In genomic region chr4:73867783-73868182, GRCh38 we compare ENCODE assay signal across 14 cellular contexts. TPM values are rescaled to one million over a fixed set of nuclear protein-coding genes. Genes with fewer than 3 reads are reported as not detected.
A peak's percentile ranks its signal among the peaks of the same experiment; 100 is the strongest.
DNase-seq lines count a peak whose midpoint lies in the region; ATAC-seq and TF ChIP-seq lines count a peak whose summit lies in the region.
"Had no signal": no experiment of that assay in that cellular context is flagged by ENCODE, and none has a peak within 500 bp of the region (broad histone marks: within the 10 kb centered on the region; RNA-seq: fewer than 3 reads in every experiment).

No MANE protein-coding gene starts in this region.

- H3K4me3 ChIP-seq in RWPE2 (ENCODE audit: severe bottlenecking) = no peak overlapping the region
- no peak overlapping the region for H3K4me3 ChIP-seq in smooth muscle cell
- H3K4me3 ChIP-seq in naive thymus-derived CD4-positive, alpha-beta T cell (ENCODE audit: low read length) = no peak overlapping the region

- peak in 2 of 3 experiments; percentile 2 to 15 for DNase-seq in NCI-H1417 (lab: John Stamatoyannopoulos, UW)
- no peak for DNase-seq in NCI-H1417 treated with DMSO at 0.1 percent for 48 hours (lab: John Stamatoyannopoulos, UW)
- no peak for DNase-seq in RWPE2 (ENCODE audit: low spot score)
- DNase-seq in glomerular visceral epithelial cell (ENCODE audit: extremely low spot score) = peak; percentile 71
- no peak for DNase-seq in smooth muscle cell (lab: John Stamatoyannopoulos, UW; ENCODE audit: unreplicated experiment)
- no peak for DNase-seq in activated T-cell treated with anti-CD3 and anti-CD28 coated beads for 4 hours
- no peak for DNase-seq in naive thymus-derived CD4-positive, alpha-beta T cell
- DNase-seq in MV-4-11 (lab: John Stamatoyannopoulos, UW) = no peak
- DNase-seq: activated CD8-positive, alpha-beta memory T cell treated with anti-CD3 and anti-CD28 coated beads, Interleukin-2, amount 50 U/mL, for 48 hours; amniotic stem cell; DMS 273 treated with DMSO at 0.1 percent for 48 hours; effector memory CD4-positive, alpha-beta T cell; heart right ventricle had no signal

- H3K27me3 Mint-ChIP-seq in naive thymus-derived CD4-positive, alpha-beta T cell = peaks cover 22 to 30% (median 27%) of the 10 kb centered on the region in 5 donors

- H3K4me1 ChIP-seq in RWPE2 (ENCODE audit: insufficient read depth, poor library complexity, severe bottlenecking) = peaks cover 16% of the 10 kb centered on the region
- peaks cover 8% of the 10 kb centered on the region for H3K4me1 ChIP-seq in smooth muscle cell (ENCODE audit: low read depth)
- no peaks in the 10 kb centered on the region for H3K4me1 ChIP-seq in naive thymus-derived CD4-positive, alpha-beta T cell (ENCODE audit: control insufficient read depth in 2 of 2, insufficient read depth in 2 of 2, low read length in 2 of 2)

- H3K27ac Mint-ChIP-seq in naive thymus-derived CD4-positive, alpha-beta T cell = no peak overlapping the region

- no peaks in the 10 kb centered on the region for H4K20me1 ChIP-seq in smooth muscle cell (ENCODE audit: low read depth)

- H3K36me3 Mint-ChIP-seq in naive thymus-derived CD4-positive, alpha-beta T cell = no peaks in the 10 kb centered on the region

- TF ChIP-seq CTCF in RWPE2 (IDR thresholded peaks at IDR 0.05; ENCODE audit: poor library complexity, severe bottlenecking) = peak; percentile 9
- TF ChIP-seq CTCF in smooth muscle cell (IDR thresholded peaks at IDR 0.05; ENCODE audit: borderline replicate concordance, insufficient read depth, poor library complexity, severe bottlenecking) = no peak

- no peak overlapping the region for H3K9ac ChIP-seq in smooth muscle cell (ENCODE audit: low read depth)

- ATAC-seq in RWPE2 (ENCODE audit: low read depth) = peak; percentile 81
- ATAC-seq in naive thymus-derived CD4-positive, alpha-beta T cell = no peak

- peak overlapping the region; percentile 94 for H3K4me2 ChIP-seq in smooth muscle cell

- H3F3A ChIP-seq in smooth muscle cell (ENCODE audit: low read depth) = no peaks in the 10 kb centered on the region

- H3K9me3 Mint-ChIP-seq in naive thymus-derived CD4-positive, alpha-beta T cell = peaks cover 0 to 8% (median 0%) of the 10 kb centered on the region in 11 donors

- H3K79me2 ChIP-seq in smooth muscle cell (ENCODE audit: low read depth) = no peaks in the 10 kb centered on the region

- H3K27me3 ChIP-seq in RWPE2 (ENCODE audit: insufficient read depth, poor library complexity, severe bottlenecking) (no peaks in the 10 kb centered on the region), smooth muscle cell (ENCODE audit: low read depth) (peaks cover 37% of the 10 kb centered on the region)
- H3K27me3 ChIP-seq in naive thymus-derived CD4-positive, alpha-beta T cell (ENCODE audit: control insufficient read depth in 2 of 2, insufficient read depth in 2 of 2, low read length in 2 of 2) = no peaks in the 10 kb centered on the region

- CTCF ChIA-PET in naive thymus-derived CD4-positive, alpha-beta T cell (lab: Charles Lee) = no interaction called here

- H3K36me3 ChIP-seq in RWPE2 (ENCODE audit: low read depth) = no peaks in the 10 kb centered on the region
- H3K36me3 ChIP-seq in smooth muscle cell (ENCODE audit: low read depth) = no peaks in the 10 kb centered on the region
- no peaks in the 10 kb centered on the region for H3K36me3 ChIP-seq in naive thymus-derived CD4-positive, alpha-beta T cell (ENCODE audit: control insufficient read depth in 2 of 3, insufficient read depth in 3 of 3, low read length in 3 of 3)
- H3K36me3 ChIP-seq: heart right ventricle had no signal

- intact Hi-C loops in naive thymus-derived CD4-positive, alpha-beta T cell (cut with micrococcal nuclease) = no loop called here

- POLR2A ChIA-PET in naive thymus-derived CD4-positive, alpha-beta T cell (lab: Charles Lee) = no interaction called here

- no peak overlapping the region for H3K4me3 Mint-ChIP-seq in naive thymus-derived CD4-positive, alpha-beta T cell

- H3K9me3 ChIP-seq in RWPE2 (ENCODE audit: severe bottlenecking) = no peaks in the 10 kb centered on the region
- H3K9me3 ChIP-seq in smooth muscle cell (replicated peaks; ENCODE audit: low read depth) = no peaks in the 10 kb centered on the region
- H3K9me3 ChIP-seq in naive thymus-derived CD4-positive, alpha-beta T cell (ENCODE audit: control insufficient read depth in 2 of 3, low read length in 3 of 3) = no peaks in the 10 kb centered on the region
- H3K9me3 ChIP-seq: heart right ventricle had no signal

- WGBS in smooth muscle cell (ENCODE audit: low lambda C conversion rate) = 61% methylated on average over 3 of the region's 3 CpGs

- H3K4me1 Mint-ChIP-seq in naive thymus-derived CD4-positive, alpha-beta T cell = peaks cover 0 to 6% (median 0%) of the 10 kb centered on the region in 7 donors

- no peak overlapping the region for H3K27ac ChIP-seq in RWPE2 (ENCODE audit: poor library complexity, severe bottlenecking)
- H3K27ac ChIP-seq in smooth muscle cell (ENCODE audit: low read depth) = no peak overlapping the region
- H3K27ac ChIP-seq in naive thymus-derived CD4-positive, alpha-beta T cell (ENCODE audit: low read depth, low read length) = no peak overlapping the region

- H2AFZ ChIP-seq in smooth muscle cell (ENCODE audit: low read depth) = no peak overlapping the region

RNA-seq across cellular contexts. Expression of gene CXCL1, which starts 1.4 kb away (rescaled TPM):
- 6.4 and 20.9 TPM in 2 replicates for total RNA-seq in smooth muscle cell
- 23.2 and 39.7 TPM in 2 replicates for polyA plus RNA-seq in smooth muscle cell
- total RNA-seq in naive thymus-derived CD4-positive, alpha-beta T cell = 1 to 10 TPM in 1 of 5 experiments, under 1 TPM in 1, not detected in 3; 0.56 to 3.3 TPM
- not detected for polyA plus RNA-seq in naive thymus-derived CD4-positive, alpha-beta T cell

RNA-seq across cellular contexts. Expression of gene PF4V1, which starts 14.7 kb away (rescaled TPM):
- not detected in 2 replicates for total RNA-seq in smooth muscle cell
- polyA plus RNA-seq in smooth muscle cell = 0.35 TPM in 1 of 2 replicates, not detected in the other
- total RNA-seq in naive thymus-derived CD4-positive, alpha-beta T cell = not detected
- not detected for polyA plus RNA-seq in naive thymus-derived CD4-positive, alpha-beta T cell
- total RNA-seq: heart right ventricle, temporal lobe had no signal
- polyA plus RNA-seq: heart right ventricle had no signal

RNA-seq across cellular contexts. Expression of gene CXCL6, which starts 31.3 kb away (rescaled TPM):
- total RNA-seq in smooth muscle cell = 24.1 and 31.7 TPM in 2 replicates
- 24.4 and 30.6 TPM in 2 replicates for polyA plus RNA-seq in smooth muscle cell
- not detected for total RNA-seq in naive thymus-derived CD4-positive, alpha-beta T cell
- not detected for polyA plus RNA-seq in naive thymus-derived CD4-positive, alpha-beta T cell

Comparison
In these comparisons a context has a peak if more than half of its experiments do, and no peak if none do; other contexts are left out.
1. DNase-seq: peak in NCI-H1417 (2 of 3) and glomerular visceral epithelial cell (single experiment); none in NCI-H1417 treated with DMSO at 0.1 percent for 48 hours (single experiment), RWPE2 (single experiment), smooth muscle cell (single experiment), activated T-cell treated with anti-CD3 and anti-CD28 coated beads for 4 hours (single experiment), naive thymus-derived CD4-positive, alpha-beta T cell (0 of 9) and MV-4-11 (single experiment).
2. RNA of gene CXCL6, which starts 31.3 kb away (total RNA-seq): 24.1 to 31.7 TPM in smooth muscle cell; not detected in naive thymus-derived CD4-positive, alpha-beta T cell; every median in the first group is over 10 times any median in the second.